ENCODE assay signal across 23 cellular contexts in the genomic region with DNA sequence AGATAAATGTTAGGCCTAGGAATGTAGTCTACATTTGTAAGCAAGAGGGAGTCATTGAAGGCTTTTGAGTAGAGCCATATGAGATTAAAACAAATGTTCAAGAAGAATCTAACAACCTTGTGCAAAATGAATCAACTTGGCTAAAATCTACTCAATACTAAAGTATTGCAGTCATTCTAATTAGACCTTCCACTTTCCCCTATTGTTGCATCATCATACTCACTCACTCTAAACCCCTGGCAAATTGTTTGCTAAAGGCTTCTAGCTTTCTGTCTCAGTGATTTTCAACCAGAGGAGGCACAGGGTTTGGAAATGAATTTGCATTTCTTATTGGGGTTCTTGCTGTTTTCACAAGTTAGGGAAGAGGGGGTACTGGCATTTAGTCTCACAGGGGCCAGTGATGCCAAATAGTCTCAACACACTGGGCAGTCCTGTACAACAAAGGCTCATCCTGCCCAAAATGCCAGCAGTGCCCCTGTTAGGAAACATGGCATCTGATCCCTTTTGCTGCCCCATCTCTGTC.
"Had no signal": no experiment of that assay in that cellular context is flagged by ENCODE, and none has a peak within 500 bp of the region (broad histone marks: within the 10 kb centered on the region; RNA-seq: fewer than 3 reads in every experiment).

No MANE protein-coding gene starts in this region.

- H3K4me1 ChIP-seq: gastroesophageal sphincter, prostate gland, right atrium auricular region, stomach, suprapubic skin, transverse colon, uterus had no signal

- H3K4me3 Mint-ChIP-seq: activated CD8-positive, alpha-beta T cell treated with anti-CD3 and anti-CD28 coated beads, Interleukin-2, amount 10 ng/mL, durations not matched to agents 7 days and 5 days; activated naive CD4-positive, alpha-beta T cell treated with anti-CD3 and anti-CD28 coated beads, Interleukin-2, amount 50 U/mL, for 24 hours; activated T-helper 1 cell treated with anti-CD3 and anti-CD28 coated beads, Interleukin-12 subunit alpha, Interleukin-12 subunit beta, Interleukin-2, Interleukin-4 antibody, amounts not matched to agents 30 ng/mL and 10 ng/mL and 1 ng/mL, durations not matched to agents 14 hours and 24 hours and 36 hours; brain; natural killer cell treated with Interleukin-12 subunit alpha and Interleukin-12 subunit beta and Interleukin-15 and Interleukin-18, amount 100 ng/mL, for 72 hours; stimulated activated effector memory CD8-positive, alpha-beta T cell treated with anti-CD3 and anti-CD28 coated beads, Interleukin-12 subunit alpha, Interleukin-12 subunit beta, amount 100 ng/mL, for 72 hours; T-helper 2 cell treated with Interferon-gamma antibody and Interleukin-4, amounts not matched to agents 5 μg/mL and 100 μg/mL, for 36 hours had no signal

- H3K27ac ChIP-seq: epithelial cell of prostate, gastroesophageal sphincter, prostate gland, right atrium auricular region, skin epidermis, stomach, suprapubic skin, transverse colon, uterus had no signal

- H3K36me3 Mint-ChIP-seq: activated naive CD4-positive, alpha-beta T cell treated with anti-CD3 and anti-CD28 coated beads, Interleukin-2, amount 50 U/mL, for 24 hours; brain; stimulated activated effector memory CD8-positive, alpha-beta T cell treated with anti-CD3 and anti-CD28 coated beads, Interleukin-12 subunit alpha, Interleukin-12 subunit beta, amount 100 ng/mL, for 72 hours had no signal

- H3K4me1 Mint-ChIP-seq: activated naive CD4-positive, alpha-beta T cell treated with anti-CD3 and anti-CD28 coated beads, Interleukin-2, amount 50 U/mL, for 24 hours; stimulated activated effector memory CD8-positive, alpha-beta T cell treated with anti-CD3 and anti-CD28 coated beads, Interleukin-12 subunit alpha, Interleukin-12 subunit beta, amount 100 ng/mL, for 72 hours had no signal

- H3K36me3 ChIP-seq: gastroesophageal sphincter, prostate gland, right atrium auricular region, stomach, suprapubic skin, transverse colon, uterus had no signal

- H3K27me3 ChIP-seq: right atrium auricular region, stomach, suprapubic skin, transverse colon, uterus had no signal

- H3K27ac Mint-ChIP-seq: activated CD8-positive, alpha-beta T cell treated with anti-CD3 and anti-CD28 coated beads, Interleukin-2, amount 10 ng/mL, durations not matched to agents 7 days and 5 days; activated naive CD4-positive, alpha-beta T cell treated with anti-CD3 and anti-CD28 coated beads, Interleukin-2, amount 50 U/mL, for 24 hours; activated T-helper 1 cell treated with anti-CD3 and anti-CD28 coated beads, Interleukin-12 subunit alpha, Interleukin-12 subunit beta, Interleukin-2, Interleukin-4 antibody, amounts not matched to agents 30 ng/mL and 10 ng/mL and 1 ng/mL, durations not matched to agents 14 hours and 24 hours and 36 hours; brain; natural killer cell treated with Interleukin-12 subunit alpha and Interleukin-12 subunit beta and Interleukin-15 and Interleukin-18, amount 100 ng/mL, for 72 hours; stimulated activated effector memory CD8-positive, alpha-beta T cell treated with anti-CD3 and anti-CD28 coated beads, Interleukin-12 subunit alpha, Interleukin-12 subunit beta, amount 100 ng/mL, for 72 hours; T-helper 2 cell treated with Interferon-gamma antibody and Interleukin-4, amounts not matched to agents 5 μg/mL and 100 μg/mL, for 36 hours had no signal

- H3K27me3 Mint-ChIP-seq: activated naive CD4-positive, alpha-beta T cell treated with anti-CD3 and anti-CD28 coated beads, Interleukin-2, amount 50 U/mL, for 24 hours; natural killer cell treated with Interleukin-12 subunit alpha and Interleukin-12 subunit beta and Interleukin-15 and Interleukin-18, amount 100 ng/mL, for 72 hours had no signal

- ATAC-seq: activated CD8-positive, alpha-beta T cell treated with anti-CD3 and anti-CD28 coated beads, Interleukin-2, amount 10 ng/mL, durations not matched to agents 7 days and 5 days; gastroesophageal sphincter; natural killer cell treated with Interleukin-12 subunit alpha and Interleukin-12 subunit beta and Interleukin-15 and Interleukin-18, amount 100 ng/mL, for 72 hours; stimulated activated effector memory CD8-positive, alpha-beta T cell treated with anti-CD3 and anti-CD28 coated beads, Interleukin-12 subunit alpha, Interleukin-12 subunit beta, amount 100 ng/mL, for 72 hours had no signal

- H3K4me3 ChIP-seq: gastroesophageal sphincter, prostate gland, right atrium auricular region, skin epidermis, stomach, suprapubic skin, transverse colon, uterus had no signal

- DNase-seq: activated CD4-positive, alpha-beta T cell treated with anti-CD3 and anti-CD28 coated beads for 1 hour; activated CD4-positive, alpha-beta T cell treated with anti-CD3 and anti-CD28 coated beads, Interleukin-2, amount 50 U/mL, for 1 hour; activated CD8-positive, alpha-beta T cell treated with anti-CD3 and anti-CD28 coated beads, Interleukin-2, amount 10 ng/mL, durations not matched to agents 7 days and 5 days; activated gamma-delta T cell; aorta; head of caudate nucleus; hypothalamus; stimulated activated CD4-positive, alpha-beta T cell treated with anti-CD3 and anti-CD28 coated beads, Interleukin-2, amount 100 ng/mL, for 24 hours; stomach; transverse colon; uterus had no signal

- H3K9me3 Mint-ChIP-seq: activated T-helper 1 cell treated with anti-CD3 and anti-CD28 coated beads, Interleukin-12 subunit alpha, Interleukin-12 subunit beta, Interleukin-2, Interleukin-4 antibody, amounts not matched to agents 30 ng/mL and 10 ng/mL and 1 ng/mL, durations not matched to agents 14 hours and 24 hours and 36 hours; T-helper 2 cell treated with Interferon-gamma antibody and Interleukin-4, amounts not matched to agents 5 μg/mL and 100 μg/mL, for 36 hours had no signal
